In genomic region chr1:54199765-54200518, GRCh38 we compare ENCODE assay signal across 8 cellular contexts. TPM values are rescaled to one million over a fixed set of nuclear protein-coding genes. Genes with fewer than 3 reads are reported as not detected.
A peak's percentile ranks its signal among the peaks of the same experiment; 100 is the strongest.
DNase-seq lines count a peak whose midpoint lies in the region; ATAC-seq and TF ChIP-seq lines count a peak whose summit lies in the region.

TSS of gene CYB5RL (minus strand) at chr1:54200030. CDS start at chr1:54195616, 4,414 bp downstream.
TSS of gene MRPL37 (plus strand) at chr1:54200167. CDS start at chr1:54200244, 77 bp downstream.

- H3K4me1 Mint-ChIP-seq in naive thymus-derived CD8-positive, alpha-beta T cell, result peaks cover 15 to 41% (median 38%) of the 10 kb centered on the region in 4 donors
- H3K4me1 Mint-ChIP-seq in stimulated activated naive B cell treated with anti-CD40 and anti-IgM and Interleukin-4, amounts not matched to agents 10 μg/mL and 1 μg/mL and 100 μg/mL, for 72 hours, result peaks cover 20 to 40% of the 10 kb centered on the region in 2 donors

- H3K36me3 Mint-ChIP-seq in naive thymus-derived CD8-positive, alpha-beta T cell, result peaks cover 0 to 34% (median 6%) of the 10 kb centered on the region in 3 donors
- peaks cover 9 to 18% of the 10 kb centered on the region in 2 donors for H3K36me3 Mint-ChIP-seq in stimulated activated naive B cell treated with anti-CD40 and anti-IgM and Interleukin-4, amounts not matched to agents 10 μg/mL and 1 μg/mL and 100 μg/mL, for 72 hours

- no peak for TF ChIP-seq CTCF in LNCaP clone FGC (IDR thresholded peaks at IDR 0.05; ENCODE audit: control insufficient read depth, extremely low read depth, insufficient read depth)

- H3K27me3 Mint-ChIP-seq in naive thymus-derived CD8-positive, alpha-beta T cell, result no peaks in the 10 kb centered on the region
- H3K27me3 Mint-ChIP-seq in stimulated activated naive B cell treated with anti-CD40 and anti-IgM and Interleukin-4, amounts not matched to agents 10 μg/mL and 1 μg/mL and 100 μg/mL, for 72 hours, result no peaks in the 10 kb centered on the region

- no peaks in the 10 kb centered on the region for H3K9me3 Mint-ChIP-seq in naive thymus-derived CD8-positive, alpha-beta T cell
- no peaks in the 10 kb centered on the region for H3K9me3 Mint-ChIP-seq in stimulated activated naive B cell treated with anti-CD40 and anti-IgM and Interleukin-4, amounts not matched to agents 10 μg/mL and 1 μg/mL and 100 μg/mL, for 72 hours

- DNase-seq in EL, result peak; percentile 96
- DNase-seq in H4 (ENCODE audit: low spot score), result peak; percentile 96
- peak; percentile 96 for DNase-seq in LNCaP clone FGC (ENCODE audit: low read depth)
- DNase-seq in RPMI8226, result peak; percentile 99
- peak; percentile 75 to 85 for DNase-seq in activated T-helper 1 cell treated with anti-CD3 and anti-CD28 coated beads, Interleukin-2, amount 50 U/mL, for 16 hours (ENCODE audit: low read depth in 1 of 2, low spot score in 1 of 2)
- DNase-seq in fibroblast of peridontal ligament (ENCODE audit: extremely low read depth), result peak; percentile 98
- peak; percentile 78 to 95 (median 88) for DNase-seq in naive thymus-derived CD8-positive, alpha-beta T cell
- peak; percentile 91 for DNase-seq in stimulated activated naive B cell treated with anti-CD40 and anti-IgM and Interleukin-4, amounts not matched to agents 10 μg/mL and 1 μg/mL and 100 μg/mL, for 72 hours

- H3K4me3 ChIP-seq in LNCaP clone FGC (ENCODE audit: low read depth, low read length), result peak within 1 kb of the TSS; percentile 66

- H3K4me3 Mint-ChIP-seq in naive thymus-derived CD8-positive, alpha-beta T cell, result peak within 1 kb of the TSS; percentile 88 to 97 (median 93)
- peak within 1 kb of the TSS; percentile 95 to 97 for H3K4me3 Mint-ChIP-seq in stimulated activated naive B cell treated with anti-CD40 and anti-IgM and Interleukin-4, amounts not matched to agents 10 μg/mL and 1 μg/mL and 100 μg/mL, for 72 hours

- POLR2A ChIA-PET in naive thymus-derived CD8-positive, alpha-beta T cell (lab: Charles Lee), result interaction anchor here (0.8 to 1.4 kb wide), 9 partner anchors 10 to 289 kb away, joined by 3 to 8 read pairs (median 3); partner anchors contain the start of genes IFT25 and SSBP3

- H3K27ac Mint-ChIP-seq in naive thymus-derived CD8-positive, alpha-beta T cell, result peak within 1 kb of the TSS; percentile 83 to 94 (median 92)
- H3K27ac Mint-ChIP-seq in stimulated activated naive B cell treated with anti-CD40 and anti-IgM and Interleukin-4, amounts not matched to agents 10 μg/mL and 1 μg/mL and 100 μg/mL, for 72 hours, result peak within 1 kb of the TSS; percentile 87

- ATAC-seq in naive thymus-derived CD8-positive, alpha-beta T cell, result peak; percentile 98
- peak; percentile 98 for ATAC-seq in stimulated activated naive B cell treated with anti-CD40 and anti-IgM and Interleukin-4, amounts not matched to agents 10 μg/mL and 1 μg/mL and 100 μg/mL, for 72 hours (replicated peaks)

RNA-seq across cellular contexts. Expression of gene CYB5RL, which starts in this region (rescaled TPM):
- total RNA-seq in H4 (2014; rRNA removed; shearing (Covaris generic)), result 5.5 and 6.7 TPM in 2 replicates
- 10 to 100 TPM in 1 of 2 experiments, 1 to 10 TPM in 1; 8.3 to 10.5 TPM for total RNA-seq in naive thymus-derived CD8-positive, alpha-beta T cell
- polyA plus RNA-seq in naive thymus-derived CD8-positive, alpha-beta T cell, result 1 to 10 TPM; 2.4 to 4.0 (median 2.5) TPM

RNA-seq across cellular contexts. Expression of gene MRPL37, which starts in this region (rescaled TPM):
- 156 and 204 TPM in 2 replicates for total RNA-seq in H4 (2014; rRNA removed; shearing (Covaris generic))
- 10 to 100 TPM; 34.1 to 34.8 TPM for total RNA-seq in naive thymus-derived CD8-positive, alpha-beta T cell
- 10 to 100 TPM; 51.9 to 57.5 (median 53.9) TPM for polyA plus RNA-seq in naive thymus-derived CD8-positive, alpha-beta T cell

Comparison
In these comparisons a context has a peak if more than half of its experiments do, and no peak if none do; other contexts are left out.
1. Peak in every context shown above with its lines: DNase-seq, ATAC-seq and H3K4me3 ChIP-seq.